Comparison of ENCODE assay signal across 2 cellular contexts in genomic region chr5:39118638-39119037, GRCh38.
TF ChIP-seq lines count a peak whose summit lies in the region.

No MANE protein-coding gene starts in this region.

TF ChIP-seq in A549, 52 proteins besides CTCF, POLR2A, EP300 and RAD21 (continued from another document):
- TF ChIP-seq, protein P1, sequence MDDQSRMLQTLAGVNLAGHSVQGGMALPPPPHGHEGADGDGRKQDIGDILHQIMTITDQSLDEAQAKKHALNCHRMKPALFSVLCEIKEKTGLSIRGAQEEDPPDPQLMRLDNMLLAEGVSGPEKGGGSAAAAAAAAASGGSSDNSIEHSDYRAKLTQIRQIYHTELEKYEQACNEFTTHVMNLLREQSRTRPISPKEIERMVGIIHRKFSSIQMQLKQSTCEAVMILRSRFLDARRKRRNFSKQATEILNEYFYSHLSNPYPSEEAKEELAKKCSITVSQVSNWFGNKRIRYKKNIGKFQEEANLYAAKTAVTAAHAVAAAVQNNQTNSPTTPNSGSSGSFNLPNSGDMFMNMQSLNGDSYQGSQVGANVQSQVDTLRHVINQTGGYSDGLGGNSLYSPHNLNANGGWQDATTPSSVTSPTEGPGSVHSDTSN (IDR thresholded peaks at IDR 0.05), result no peak
- no peak for TF ChIP-seq MAFK (IDR thresholded peaks at IDR 0.05; ENCODE audit: partially characterized antibody)
- no peak for TF ChIP-seq RNF2 (IDR thresholded peaks at IDR 0.05; ENCODE audit: borderline replicate concordance, low read depth)
- no peak for TF ChIP-seq TP53 (CRISPR knock-in tag; IDR thresholded peaks at IDR 0.05)
- TF ChIP-seq SMC3 (IDR thresholded peaks at IDR 0.05), result no peak
- no peak for TF ChIP-seq JUN (IDR thresholded peaks at IDR 0.05)
- TF ChIP-seq KDM1A (IDR thresholded peaks at IDR 0.05; ENCODE audit: low read depth), result no peak
- TF ChIP-seq RCOR1 (IDR thresholded peaks at IDR 0.05; ENCODE audit: low read depth, low read length), result no peak
- no peak for TF ChIP-seq PHF8 (IDR thresholded peaks at IDR 0.05; ENCODE audit: borderline replicate concordance, low read depth)
- no peak for TF ChIP-seq FOXS1 (CRISPR knock-in tag; IDR thresholded peaks at IDR 0.05)
- TF ChIP-seq HOXB5 (CRISPR knock-in tag; IDR thresholded peaks at IDR 0.05), result no peak
- TF ChIP-seq FOSB (CRISPR knock-in tag; IDR thresholded peaks at IDR 0.05), result no peak
- no peak for TF ChIP-seq RFX5 (IDR thresholded peaks at IDR 0.05)
- TF ChIP-seq HOXB13 (CRISPR knock-in tag; IDR thresholded peaks at IDR 0.05; ENCODE audit: low read depth), result no peak
- no peak for TF ChIP-seq HOXA7 (CRISPR knock-in tag; IDR thresholded peaks at IDR 0.05)
- no peak for TF ChIP-seq HMGXB4 (CRISPR knock-in tag; IDR thresholded peaks at IDR 0.05; ENCODE audit: borderline replicate concordance)
- TF ChIP-seq, protein P2, sequence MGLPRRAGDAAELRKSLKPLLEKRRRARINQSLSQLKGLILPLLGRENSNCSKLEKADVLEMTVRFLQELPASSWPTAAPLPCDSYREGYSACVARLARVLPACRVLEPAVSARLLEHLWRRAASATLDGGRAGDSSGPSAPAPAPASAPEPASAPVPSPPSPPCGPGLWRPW (IDR thresholded peaks at IDR 0.05), result no peak
- TF ChIP-seq CHD2 (IDR thresholded peaks at IDR 0.05; ENCODE audit: low read length, partially characterized antibody), result no peak
- TF ChIP-seq RARB (CRISPR knock-in tag; IDR thresholded peaks at IDR 0.05), result no peak
TF ChIP-seq in A549: peak in this region for 0.

TF ChIP-seq in endothelial cell of umbilical vein, 7 proteins besides CTCF, POLR2A, EP300 and RAD21 (continued from another document):
- TF ChIP-seq FOS (IDR thresholded peaks at IDR 0.05; ENCODE audit: borderline replicate concordance, insufficient read depth, low read length) (no peak), JUN (IDR thresholded peaks at IDR 0.05; ENCODE audit: borderline replicate concordance, insufficient read depth, insufficient read length, low read depth) (no peak), GATA2 (IDR thresholded peaks at IDR 0.05; ENCODE audit: insufficient read depth, insufficient read length, low read depth, low read length) (no peak)
